ENCODE assay signal across 16 cellular contexts in genomic region chr17:52823155-52823554, GRCh38.
DNase-seq lines count a peak whose midpoint lies in the region; FAIRE-seq and TF ChIP-seq lines count a peak whose summit lies in the region.
"Had no signal": no experiment of that assay in that cellular context is flagged by ENCODE, and none has a peak within 500 bp of the region (broad histone marks: within the 10 kb centered on the region; RNA-seq: fewer than 3 reads in every experiment).

No MANE protein-coding gene starts in this region.

- no peaks in the 10 kb centered on the region for H3K9me1 ChIP-seq in endothelial cell of umbilical vein (replicated peaks; ENCODE audit: control insufficient read depth, extremely low read depth, insufficient read depth, low read length)

- intact Hi-C loops in endothelial cell of umbilical vein (cut with micrococcal nuclease) (no loop called here), Calu3 (cut with micrococcal nuclease; ENCODE audit: unreplicated experiment) (no loop called here)

- dilution Hi-C loops in endothelial cell of umbilical vein (cut with MboI; ENCODE audit: extremely low pct_ligation_motif_present, low sequenced_read_pairs) = no loop called here

- H3K4me1 Mint-ChIP-seq in mesothelial cell of epicardium (no peaks in the 10 kb centered on the region), Calu3 (ENCODE audit: low read depth, unreplicated experiment) (no peaks in the 10 kb centered on the region)

- FAIRE-seq in endothelial cell of umbilical vein (lab: Jason Lieb, UNC) = no peak
- FAIRE-seq: A204.1, G401.6 had no signal

- H3K36me3 Mint-ChIP-seq in mesothelial cell of epicardium (no peaks in the 10 kb centered on the region), Calu3 (ENCODE audit: insufficient read depth, unreplicated experiment) (no peaks in the 10 kb centered on the region)

- H3K4me1 ChIP-seq in endothelial cell of umbilical vein (ENCODE audit: control insufficient read depth, extremely low read depth, insufficient read depth, low read length) (no peaks in the 10 kb centered on the region), liver (ENCODE audit: control insufficient read depth in 4 of 4, insufficient read depth in 4 of 4, low read length in 3 of 4) (peaks cover 6 to 18% (median 12%) of the 10 kb centered on the region in 4 donors)

- POLR2A ChIA-PET in endothelial cell of umbilical vein (lab: Charles Lee) = no interaction called here

- no peak overlapping the region for H3K27ac ChIP-seq in endothelial cell of umbilical vein (ENCODE audit: insufficient read depth, low read depth, low read length)
- H3K27ac ChIP-seq in liver (ENCODE audit: low read depth in 1 of 2, low read length in 2 of 2) = no peak overlapping the region
- H3K27ac ChIP-seq: C4-2B, KMS-11 had no signal

- TF ChIP-seq CTCF in endothelial cell of umbilical vein (IDR thresholded peaks at IDR 0.05; ENCODE audit: extremely low read depth in 1 of 2, insufficient read depth in 1 of 2, low read depth in 1 of 2, low read length in 2 of 2) = no peak
- TF ChIP-seq CTCF in liver (IDR thresholded peaks at IDR 0.05; ENCODE audit: low read depth, low read length, missing input control) = peak; percentile 10
- no peak for TF ChIP-seq CTCF in mesothelial cell of epicardium (IDR thresholded peaks at IDR 0.05; ENCODE audit: unreplicated experiment)
- no peak for TF ChIP-seq CTCF in Calu3 (IDR thresholded peaks at IDR 0.05; ENCODE audit: unreplicated experiment)

- H3K27ac Mint-ChIP-seq in mesothelial cell of epicardium (no peak overlapping the region), Calu3 (ENCODE audit: unreplicated experiment) (no peak overlapping the region)
- H3K27ac Mint-ChIP-seq: CD4-positive, alpha-beta T cell; H9 had no signal

- H3K4me3 ChIP-seq in endothelial cell of umbilical vein (replicated peaks in 1 of 3; ENCODE audit: insufficient read depth in 1 of 3, low read depth in 1 of 3, low read length in 3 of 3) (no peak overlapping the region), liver (ENCODE audit: low read depth in 1 of 3, low read length in 3 of 3) (no peak overlapping the region)

- no peak overlapping the region for H3K4me2 ChIP-seq in endothelial cell of umbilical vein (ENCODE audit: insufficient read depth, low read length)
- H3K4me2 ChIP-seq: KMS-11 had no signal

- no peaks in the 10 kb centered on the region for H3K9me3 ChIP-seq in endothelial cell of umbilical vein (replicated peaks; ENCODE audit: control insufficient read depth, insufficient read depth, low read length)
- no peaks in the 10 kb centered on the region for H3K9me3 ChIP-seq in liver (ENCODE audit: control insufficient read depth in 4 of 4, low read length in 3 of 4)

- TF ChIP-seq POLR2A in endothelial cell of umbilical vein (IDR thresholded peaks at IDR 0.05; ENCODE audit: low read depth, low read length) = no peak

- no peaks in the 10 kb centered on the region for H3K9me3 Mint-ChIP-seq in mesothelial cell of epicardium
- peaks cover 3% of the 10 kb centered on the region for H3K9me3 Mint-ChIP-seq in Calu3 (ENCODE audit: low read depth, unreplicated experiment)
- H3K9me3 Mint-ChIP-seq: H9 had no signal

- H2AFZ ChIP-seq in endothelial cell of umbilical vein (ENCODE audit: low read depth, low read length) = no peak overlapping the region

- H3K36me3 ChIP-seq in endothelial cell of umbilical vein (ENCODE audit: control insufficient read depth in 2 of 2, extremely low read depth in 1 of 2, insufficient read depth in 2 of 2, low read length in 2 of 2) = no peaks in the 10 kb centered on the region
- H3K36me3 ChIP-seq in liver (ENCODE audit: control insufficient read depth in 4 of 4, insufficient read depth in 3 of 4, low read depth in 1 of 4, low read length in 3 of 4) = no peaks in the 10 kb centered on the region

- no peak overlapping the region for H3K4me3 Mint-ChIP-seq in mesothelial cell of epicardium
- H3K4me3 Mint-ChIP-seq in Calu3 (ENCODE audit: low read depth, unreplicated experiment) = no peak overlapping the region
- H3K4me3 Mint-ChIP-seq: CD4-positive, alpha-beta T cell; H9 had no signal

- H3K27me3 Mint-ChIP-seq in mesothelial cell of epicardium (ENCODE audit: low read depth) = peaks cover 7% of the 10 kb centered on the region
- H3K27me3 Mint-ChIP-seq in Calu3 (ENCODE audit: unreplicated experiment) = no peaks in the 10 kb centered on the region
- H3K27me3 Mint-ChIP-seq: CD4-positive, alpha-beta T cell had no signal

- BruUV-seq in endothelial cell of umbilical vein (replicated peaks; lab: Mats Ljungman, UMichigan) (no TSS peak), Calu3 (replicated peaks; lab: Mats Ljungman, UMichigan) (no TSS peak)

- no peaks in the 10 kb centered on the region for H3K27me3 ChIP-seq in endothelial cell of umbilical vein (ENCODE audit: control insufficient read depth in 2 of 2, insufficient read depth in 2 of 2, low read length in 2 of 2)
- H3K27me3 ChIP-seq in liver (ENCODE audit: control insufficient read depth in 4 of 4, insufficient read depth in 4 of 4, low read length in 3 of 4) = no peaks in the 10 kb centered on the region

- H3K9ac ChIP-seq in endothelial cell of umbilical vein (replicated peaks; ENCODE audit: extremely low read depth, insufficient read depth, low read length) (no peak overlapping the region), liver (ENCODE audit: low read depth in 1 of 2, low read length in 2 of 2) (no peak overlapping the region)
- H3K9ac ChIP-seq: KMS-11 had no signal

- CTCF ChIA-PET in endothelial cell of umbilical vein (lab: Charles Lee) = no interaction called here
- CTCF ChIA-PET in Calu3 (lab: Charles Lee) = no interaction called here

- no peaks in the 10 kb centered on the region for H4K20me1 ChIP-seq in endothelial cell of umbilical vein (replicated peaks; ENCODE audit: control insufficient read depth, extremely low read depth, insufficient read depth, low read length)

- no peaks in the 10 kb centered on the region for H3K79me2 ChIP-seq in endothelial cell of umbilical vein (ENCODE audit: control insufficient read depth, insufficient read depth, low read length)

- peak; percentile 26 for DNase-seq in COLO829 (ENCODE audit: low spot score)
- peak; percentile 9 for DNase-seq in HuH-7 (ENCODE audit: low spot score)
- peak; percentile 4 for DNase-seq in endothelial cell of umbilical vein (ENCODE audit: low read depth, low spot score)
- DNase-seq in stimulated activated CD4-positive, alpha-beta T cell treated with anti-CD3 and anti-CD28 coated beads, Interleukin-12 subunit alpha, Interleukin-12 subunit beta, amount 100 ng/mL, for 4 hours = no peak
- no peak for DNase-seq in mesothelial cell of epicardium (ENCODE audit: low spot score in 2 of 2, unreplicated experiment in 2 of 2)
- DNase-seq in T-helper 2 cell = no peak
- no peak for DNase-seq in Calu3
- DNase-seq: AML-193; CD4-positive, alpha-beta T cell; GOT3; H9 had no signal

- TF ChIP-seq RAD21 in liver (IDR thresholded peaks at IDR 0.05) = no peak

TF ChIP-seq in endothelial cell of umbilical vein, 7 proteins besides CTCF, POLR2A, EP300 and RAD21:
- no peak for TF ChIP-seq FOS (IDR thresholded peaks at IDR 0.05; ENCODE audit: borderline replicate concordance, insufficient read depth, low read length)
- no peak for TF ChIP-seq GATA2 (IDR thresholded peaks at IDR 0.05; ENCODE audit: insufficient read depth, insufficient read length, low read depth, low read length)
- TF ChIP-seq POLR2AphosphoS5 (IDR thresholded peaks at IDR 0.05; ENCODE audit: insufficient read depth, low read depth, low read length) = no peak
- TF ChIP-seq, protein P1, sequence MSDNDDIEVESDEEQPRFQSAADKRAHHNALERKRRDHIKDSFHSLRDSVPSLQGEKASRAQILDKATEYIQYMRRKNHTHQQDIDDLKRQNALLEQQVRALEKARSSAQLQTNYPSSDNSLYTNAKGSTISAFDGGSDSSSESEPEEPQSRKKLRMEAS (IDR thresholded peaks at IDR 0.05; ENCODE audit: insufficient read depth, insufficient read length) = no peak
- no peak for TF ChIP-seq JUN (IDR thresholded peaks at IDR 0.05; ENCODE audit: borderline replicate concordance, insufficient read depth, insufficient read length, low read depth)
- no peak for TF ChIP-seq EZH2 (IDR thresholded peaks at IDR 0.05; ENCODE audit: borderline replicate concordance, low read depth, low read length, severe bottlenecking)
- TF ChIP-seq MYC (IDR thresholded peaks at IDR 0.05; ENCODE audit: low read depth, low read length) = no peak

TF ChIP-seq in liver, 16 proteins besides CTCF, POLR2A, EP300 and RAD21 (continues in another document):
- TF ChIP-seq JUND (IDR thresholded peaks at IDR 0.05) = no peak
- TF ChIP-seq REST (IDR thresholded peaks at IDR 0.05) = no peak
- TF ChIP-seq, protein P2, sequence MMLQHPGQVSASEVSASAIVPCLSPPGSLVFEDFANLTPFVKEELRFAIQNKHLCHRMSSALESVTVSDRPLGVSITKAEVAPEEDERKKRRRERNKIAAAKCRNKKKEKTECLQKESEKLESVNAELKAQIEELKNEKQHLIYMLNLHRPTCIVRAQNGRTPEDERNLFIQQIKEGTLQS (IDR thresholded peaks at IDR 0.05) = no peak
- TF ChIP-seq, protein P1 (IDR thresholded peaks at IDR 0.05) = no peak
- TF ChIP-seq HNF4A (conservative IDR thresholded peaks at IDR 0.05) = peak in 1 of 2 donors; percentile 49

Comparison
In these comparisons a context has a peak if more than half of its experiments do, and no peak if none do; other contexts are left out.
1. DNase-seq: peak in COLO829 (single experiment), HuH-7 (single experiment) and endothelial cell of umbilical vein (single experiment); none in stimulated activated CD4-positive, alpha-beta T cell treated with anti-CD3 and anti-CD28 coated beads, Interleukin-12 subunit alpha, Interleukin-12 subunit beta, amount 100 ng/mL, for 4 hours (single experiment), mesothelial cell of epicardium (0 of 2), T-helper 2 cell (0 of 5) and Calu3 (single experiment).